In the genomic region with DNA sequence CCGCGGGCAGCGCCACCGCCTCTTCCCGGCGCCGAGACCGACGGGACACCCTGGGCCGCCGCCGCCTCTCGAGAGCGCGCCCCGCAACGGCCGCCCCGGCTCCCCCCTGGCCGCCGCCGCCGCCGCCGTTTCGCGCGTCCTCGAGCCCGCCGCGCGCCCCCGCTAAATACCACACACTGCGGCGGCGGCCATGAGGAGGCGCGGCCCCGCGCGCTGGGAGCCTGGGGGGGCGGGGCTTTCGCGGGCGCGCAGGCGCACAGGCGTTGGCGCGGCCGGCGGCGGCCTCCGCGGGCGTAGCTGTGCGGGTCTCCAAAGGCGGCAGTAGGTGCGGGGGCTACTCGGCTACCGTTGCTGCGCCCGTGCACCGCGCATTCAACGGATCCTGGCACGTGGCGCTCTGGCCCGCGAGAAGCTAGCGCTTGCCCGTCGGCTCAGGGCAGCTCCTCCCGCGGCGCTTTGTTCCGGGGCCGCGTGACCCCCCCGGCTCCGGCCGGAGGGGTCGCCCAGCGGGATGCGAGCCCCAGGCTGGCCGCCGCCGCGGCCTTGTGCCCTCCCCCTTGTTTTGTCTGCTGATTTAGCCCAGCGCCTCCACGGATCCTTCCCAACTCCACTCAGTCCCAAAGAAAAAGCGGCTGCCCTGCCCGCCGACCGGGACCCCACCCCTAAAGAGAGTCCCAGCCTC, we compare ENCODE assay signal across 8 cellular contexts. TPM values are rescaled to one million over a fixed set of nuclear protein-coding genes. Genes with fewer than 3 reads are reported as not detected.
DNase-seq lines count a peak whose midpoint lies in the region; ATAC-seq, FAIRE-seq and TF ChIP-seq lines count a peak whose summit lies in the region.

A gene with protein sequence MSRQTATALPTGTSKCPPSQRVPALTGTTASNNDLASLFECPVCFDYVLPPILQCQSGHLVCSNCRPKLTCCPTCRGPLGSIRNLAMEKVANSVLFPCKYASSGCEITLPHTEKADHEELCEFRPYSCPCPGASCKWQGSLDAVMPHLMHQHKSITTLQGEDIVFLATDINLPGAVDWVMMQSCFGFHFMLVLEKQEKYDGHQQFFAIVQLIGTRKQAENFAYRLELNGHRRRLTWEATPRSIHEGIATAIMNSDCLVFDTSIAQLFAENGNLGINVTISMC (minus strand): TSS at position 142 of the 682 bp plus-strand sequence. CDS start 22,985 bp downstream, outside the sequence.

- peak within 1 kb of the TSS; percentile 95 for H3K4me3 Mint-ChIP-seq in HFFc6

- no peaks in the 10 kb centered on the region for H3K36me3 Mint-ChIP-seq in HFFc6 (ENCODE audit: low read depth)

- peaks cover 29% of the 10 kb centered on the region for H3K4me1 Mint-ChIP-seq in HFFc6 (ENCODE audit: low read depth)

- H3K4me3 ChIP-seq in ascending aorta (peak within 1 kb of the TSS; percentile 96 to 100), hepatocyte (peak within 1 kb of the TSS; percentile 91), retinal pigment epithelial cell (ENCODE audit: low read length) (peak within 1 kb of the TSS; percentile 61)

- H3K36me3 ChIP-seq in ascending aorta (no peaks in the 10 kb centered on the region), hepatocyte (replicated peaks; ENCODE audit: insufficient read depth, low read depth) (no peaks in the 10 kb centered on the region)

- H3K27ac ChIP-seq in ascending aorta: peak within 1 kb of the TSS; percentile 96 to 100
- peak within 1 kb of the TSS; percentile 100 for H3K27ac ChIP-seq in hepatocyte

- H3K9me3 ChIP-seq in ascending aorta (no peaks in the 10 kb centered on the region), hepatocyte (ENCODE audit: low read depth) (no peaks in the 10 kb centered on the region)

- H3K27me3 ChIP-seq in ascending aorta (no peaks in the 10 kb centered on the region), hepatocyte (no peaks in the 10 kb centered on the region)

- FAIRE-seq in GM12892 (lab: Jason Lieb, UNC): peak; percentile 88

- DNase-seq in GM12892 (ENCODE audit: insufficient read length) (peak; percentile 82), HFFc6 (peak; percentile 46), NCI-H1048 (lab: John Stamatoyannopoulos, UW) (peak; percentile 17), T-helper 22 cell (ENCODE audit: low read depth) (peak; percentile 74), ascending aorta (ENCODE audit: low spot score in 2 of 2) (peak; percentile 22 to 90), hepatocyte (ENCODE audit: low spot score) (peak; percentile 95), retinal pigment epithelial cell (ENCODE audit: low read depth) (no peak)

- H3K4me2 ChIP-seq in hepatocyte: peak within 1 kb of the TSS; percentile 88

- peak; percentile 87 for TF ChIP-seq POLR2A in GM12892 (IDR thresholded peaks at IDR 0.05; ENCODE audit: low read depth, low read length)

- peaks cover 38% of the 10 kb centered on the region for H3K79me2 ChIP-seq in hepatocyte

- no peaks in the 10 kb centered on the region for H3K9me3 Mint-ChIP-seq in HFFc6

- H4K20me1 ChIP-seq in hepatocyte (ENCODE audit: insufficient read depth, poor library complexity, severe bottlenecking): peaks cover 34% of the 10 kb centered on the region

- intact Hi-C loops in ascending aorta (cut with DNase I): loop anchor here (5.0 to 10.0 kb wide), 4 partner anchors 141 to 1553 kb away; a partner anchor contains a TSS

- no peak for ATAC-seq in GM18870 (IDR thresholded peaks at IDR 0.05; ENCODE audit: unreplicated experiment)

- H2AFZ ChIP-seq in hepatocyte: peak within 1 kb of the TSS; percentile 98

- H3K27me3 Mint-ChIP-seq in HFFc6 (ENCODE audit: insufficient read depth): peaks cover 3% of the 10 kb centered on the region

- peaks cover 9 to 22% of the 10 kb centered on the region in 2 donors for H3K4me1 ChIP-seq in ascending aorta
- peaks cover 9% of the 10 kb centered on the region for H3K4me1 ChIP-seq in hepatocyte (ENCODE audit: insufficient read depth)

- TF ChIP-seq CTCF in HFFc6 (IDR thresholded peaks at IDR 0.05): no peak
- peak in 1 of 3 experiments; percentile 7 for TF ChIP-seq CTCF in ascending aorta (IDR thresholded peaks at IDR 0.05)
- no peak for TF ChIP-seq CTCF in hepatocyte (IDR thresholded peaks at IDR 0.05; ENCODE audit: poor library complexity)
- no peak for TF ChIP-seq CTCF in retinal pigment epithelial cell (conservative IDR thresholded peaks at IDR 0.05; ENCODE audit: low read depth, low read length)

- H3K9me2 ChIP-seq in hepatocyte (replicated peaks; ENCODE audit: insufficient read depth): no peaks in the 10 kb centered on the region

- 2% methylated on average over 14 of the region's 96 CpGs for WGBS in hepatocyte (ENCODE audit: low lambda C conversion rate, missing lambda C conversion rate)

- peak within 1 kb of the TSS; percentile 92 for H3K27ac Mint-ChIP-seq in HFFc6

RNA-seq across cellular contexts. Expression of the gene that starts here (rescaled TPM):
- 15.3 TPM for polyA plus RNA-seq in GM12892 (2012; ENCODE audit: missing spikeins)
- 10 to 100 TPM in 4 of 6 experiments, 1 to 10 TPM in 2; 8.8 to 11.9 (median 10.2) TPM for total RNA-seq in HFFc6 (2021; fragmentation: NEBNext Ultra II Directional; extraction: Animal tissue kit (Norgen Biotek cat#: 25700))
- total RNA-seq in ascending aorta (11.3 TPM), hepatocyte (40.3 and 45.5 TPM in 2 replicates)
- 38.8 and 39.2 TPM in 2 replicates for polyA plus RNA-seq in hepatocyte
